Comparison of ENCODE assay signal across 18 cellular contexts in genomic region chr17:74754832-74755231, GRCh38. TPM values are rescaled to one million over a fixed set of nuclear protein-coding genes. Genes with fewer than 3 reads are reported as not detected.
A peak's percentile ranks its signal among the peaks of the same experiment; 100 is the strongest.
DNase-seq lines count a peak whose midpoint lies in the region; ATAC-seq, FAIRE-seq and TF ChIP-seq lines count a peak whose summit lies in the region.
"Had no signal": no experiment of that assay in that cellular context is flagged by ENCODE, and none has a peak within 500 bp of the region (broad histone marks: within the 10 kb centered on the region; RNA-seq: fewer than 3 reads in every experiment).

No MANE protein-coding gene starts in this region.

- H3K9ac ChIP-seq in BLaER1 treated with 17β-estradiol and CSF1 and Interleukin-3, amounts not matched to agents 10 nM and 100 nM = no peak overlapping the region

- peaks cover 90% of the 10 kb centered on the region for H3K4me1 Mint-ChIP-seq in CD8-positive, alpha-beta T cell (ENCODE audit: low read depth)
- H3K4me1 Mint-ChIP-seq in T-helper 17 cell (peaks cover 72% of the 10 kb centered on the region), immature natural killer cell (peaks cover 95 to 96% of the 10 kb centered on the region in 2 donors)

- POLR2A ChIA-PET in CD8-positive, alpha-beta T cell (lab: Charles Lee) = interaction anchor here (0.6 to 6.4 kb wide), 4 partner anchors 9 to 22 kb away, joined by 3 to 42 read pairs (median 16); partner anchors contain the start of genes NAT9 and RAB37

- no peak overlapping the region for H3K4me3 ChIP-seq in BLaER1 treated with 17β-estradiol and CSF1 and Interleukin-3, amounts not matched to agents 10 nM and 100 nM
- no peak overlapping the region for H3K4me3 ChIP-seq in CD8-positive, alpha-beta T cell (ENCODE audit: low read depth, low read length)
- H3K4me3 ChIP-seq: gastroesophageal sphincter, lung, thoracic aorta had no signal

- FAIRE-seq in RCC 7860 (lab: Jason Lieb, UNC) = no peak
- FAIRE-seq in GM19239 (lab: Jason Lieb, UNC) = no peak
- FAIRE-seq: H1 had no signal

- no peak for ATAC-seq in CD8-positive, alpha-beta T cell
- ATAC-seq in T-helper 17 cell (no peak), HG03378 (IDR thresholded peaks at IDR 0.05; ENCODE audit: unreplicated experiment) (no peak)
- ATAC-seq: gastroesophageal sphincter had no signal

- peaks cover 0 to 16% (median 6%) of the 10 kb centered on the region in 11 experiments; a peak in 9 of 22 replicates for H3K27me3 ChIP-seq in BLaER1 treated with 17β-estradiol and CSF1 and Interleukin-3, amounts not matched to agents 10 nM and 100 nM
- no peaks in the 10 kb centered on the region for H3K27me3 ChIP-seq in CD8-positive, alpha-beta T cell (ENCODE audit: insufficient read depth, low read length)

- H3K27ac ChIP-seq in BLaER1 treated with 17β-estradiol and CSF1 and Interleukin-3, amounts not matched to agents 10 nM and 100 nM = no peak overlapping the region
- peak overlapping the region; percentile 20 for H3K27ac ChIP-seq in CD8-positive, alpha-beta T cell (ENCODE audit: low read depth, low read length)
- H3K27ac ChIP-seq: gastroesophageal sphincter, thoracic aorta, VCaP had no signal

- H3K4me1 ChIP-seq in BLaER1 treated with 17β-estradiol and CSF1 and Interleukin-3, amounts not matched to agents 10 nM and 100 nM = peaks cover 86 to 100% (median 98%) of the 10 kb centered on the region in 10 experiments
- peaks cover 87% of the 10 kb centered on the region for H3K4me1 ChIP-seq in CD8-positive, alpha-beta T cell (ENCODE audit: insufficient read depth, low read length)

- peak in 1 of 7 experiments; percentile 31 for DNase-seq in CD8-positive, alpha-beta T cell
- DNase-seq in T-helper 17 cell = no peak
- no peak for DNase-seq in immature natural killer cell
- no peak for DNase-seq in RCC 7860 (ENCODE audit: low spot score)
- DNase-seq in GM19239 (ENCODE audit: insufficient read length, low spot score) = no peak
- DNase-seq in NCI-H82 treated with DMSO at 0.1 percent for 48 hours (lab: John Stamatoyannopoulos, UW; ENCODE audit: unreplicated experiment) = no peak
- DNase-seq: MV-4-11, NCI-H524 treated with DMSO at 0.1 percent for 48 hours had no signal

- peak overlapping the region; percentile 98 for H3K4me3 Mint-ChIP-seq in CD8-positive, alpha-beta T cell
- peak overlapping the region; percentile 99 for H3K4me3 Mint-ChIP-seq in T-helper 17 cell
- peak overlapping the region; percentile 95 to 99 (median 97) for H3K4me3 Mint-ChIP-seq in immature natural killer cell
- H3K4me3 Mint-ChIP-seq: B cell, neural crest cell had no signal

- H3K9me3 ChIP-seq in BLaER1 treated with 17β-estradiol and CSF1 and Interleukin-3, amounts not matched to agents 10 nM and 100 nM (replicated peaks in 1 of 11) = no peaks in the 10 kb centered on the region
- no peaks in the 10 kb centered on the region for H3K9me3 ChIP-seq in CD8-positive, alpha-beta T cell (ENCODE audit: low read length)
- H3K9me3 ChIP-seq in T-helper 17 cell (ENCODE audit: control insufficient read depth, low read length, poor library complexity, severe bottlenecking) = no peaks in the 10 kb centered on the region
- H3K9me3 ChIP-seq: gastroesophageal sphincter, thoracic aorta had no signal

- peaks cover 0 to 70% (median 27%) of the 10 kb centered on the region in 11 experiments; a peak in 14 of 22 replicates for H3K36me3 ChIP-seq in BLaER1 treated with 17β-estradiol and CSF1 and Interleukin-3, amounts not matched to agents 10 nM and 100 nM
- peaks cover 5% of the 10 kb centered on the region for H3K36me3 ChIP-seq in CD8-positive, alpha-beta T cell (ENCODE audit: insufficient read depth, low read length)
- H3K36me3 ChIP-seq: gastroesophageal sphincter, thoracic aorta had no signal

- H3K36me3 Mint-ChIP-seq in CD8-positive, alpha-beta T cell = peaks cover 43% of the 10 kb centered on the region
- peaks cover 7% of the 10 kb centered on the region for H3K36me3 Mint-ChIP-seq in T-helper 17 cell (ENCODE audit: low read depth)
- H3K36me3 Mint-ChIP-seq in immature natural killer cell = peaks cover 8 to 27% (median 16%) of the 10 kb centered on the region in 3 donors

- H3K4me2 ChIP-seq in BLaER1 treated with 17β-estradiol and CSF1 and Interleukin-3, amounts not matched to agents 10 nM and 100 nM = peak overlapping the region in 10 of 11 experiments; percentile 2 to 100 (median 95); a peak in 18 of 22 replicates

- intact Hi-C loops in CD8-positive, alpha-beta T cell (cut with DNase I, micrococcal nuclease) = no loop called here

- H3K27ac Mint-ChIP-seq in CD8-positive, alpha-beta T cell = peak overlapping the region; percentile 96
- H3K27ac Mint-ChIP-seq in T-helper 17 cell (peak overlapping the region; percentile 95), immature natural killer cell (peak overlapping the region; percentile 87 to 96 (median 92))
- H3K27ac Mint-ChIP-seq: B cell had no signal

- no peak for TF ChIP-seq CTCF in CD8-positive, alpha-beta T cell (IDR thresholded peaks at IDR 0.05)

- no peaks in the 10 kb centered on the region for H3K27me3 Mint-ChIP-seq in CD8-positive, alpha-beta T cell (ENCODE audit: low read depth)
- H3K27me3 Mint-ChIP-seq in T-helper 17 cell (no peaks in the 10 kb centered on the region), immature natural killer cell (ENCODE audit: low read depth in 3 of 3) (peaks cover 8 to 14% (median 12%) of the 10 kb centered on the region in 3 donors)
- H3K27me3 Mint-ChIP-seq: B cell had no signal

- H4K20me1 ChIP-seq in BLaER1 treated with 17β-estradiol and CSF1 and Interleukin-3, amounts not matched to agents 10 nM and 100 nM = peaks cover 98 to 100% (median 100%) of the 10 kb centered on the region in 11 experiments

- CTCF ChIA-PET in CD8-positive, alpha-beta T cell (lab: Charles Lee) = interaction anchor here (0.6 to 9.1 kb wide), 8 partner anchors 9 to 197 kb away, joined by 3 to 67 read pairs (median 4); partner anchors contain the start of gene RAB37

- H3K9me3 Mint-ChIP-seq in CD8-positive, alpha-beta T cell = no peaks in the 10 kb centered on the region
- H3K9me3 Mint-ChIP-seq in immature natural killer cell = no peaks in the 10 kb centered on the region
- H3K9me3 Mint-ChIP-seq: neural crest cell had no signal

RNA-seq across cellular contexts. Expression of gene NHERF1, which starts 6.4 kb away (rescaled TPM):
- total RNA-seq in CD8-positive, alpha-beta T cell = 10 to 100 TPM; 72.5 to 73.7 TPM
- 100 to 1,000 TPM; 130 to 132 TPM for total RNA-seq in T-helper 17 cell
- 1,000 to 10,000 TPM in 1 of 3 donors, 100 to 1,000 TPM in 2; 566 to 1,121 (median 751) TPM for polyA plus RNA-seq in immature natural killer cell

RNA-seq across cellular contexts. Expression of gene RAB37, which starts 17.8 kb away (rescaled TPM):
- total RNA-seq in CD8-positive, alpha-beta T cell = 10 to 100 TPM; 33.7 to 36.0 TPM
- 10 to 100 TPM; 41.4 to 83.3 TPM for total RNA-seq in T-helper 17 cell
- 100 to 1,000 TPM; 208 to 218 (median 212) TPM for polyA plus RNA-seq in immature natural killer cell
- total RNA-seq: neural crest cell had no signal

RNA-seq across cellular contexts. Expression of gene NAT9, which starts 21.3 kb away (rescaled TPM):
- total RNA-seq in CD8-positive, alpha-beta T cell = 10 to 100 TPM; 37.9 to 41.1 TPM
- total RNA-seq in T-helper 17 cell = 10 to 100 TPM; 32.3 to 32.8 TPM
- polyA plus RNA-seq in immature natural killer cell = 10 to 100 TPM in 1 of 3 donors, 1 to 10 TPM in 2; 4.3 to 11.2 (median 6.3) TPM

RNA-seq across cellular contexts. Expression of gene CD300LF, which starts 42.1 kb away (rescaled TPM):
- total RNA-seq in CD8-positive, alpha-beta T cell = not detected
- total RNA-seq in T-helper 17 cell = 1 to 10 TPM in 1 of 2 donors, under 1 TPM in 1; 0.29 to 1.9 TPM
- polyA plus RNA-seq in immature natural killer cell = 1 to 10 TPM; 1.9 to 4.2 (median 2.0) TPM
- total RNA-seq: H1, HT1080, neural crest cell had no signal
- polyA plus RNA-seq: H1 had no signal
